ENCODE assay signal across 1 cellular context in genomic region chr20:64038579-64039292, GRCh38.
A peak's percentile ranks its signal among the peaks of the same experiment; 100 is the strongest.
TF ChIP-seq lines count a peak whose summit lies in the region.

No MANE protein-coding gene starts in this region.

TF ChIP-seq in A549, 52 proteins besides CTCF, POLR2A, EP300 and RAD21 (continued from another document):
- TF ChIP-seq RARB (CRISPR knock-in tag; IDR thresholded peaks at IDR 0.05) (no peak), SMC3 (IDR thresholded peaks at IDR 0.05) (peak; percentile 59), HOXA7 (CRISPR knock-in tag; IDR thresholded peaks at IDR 0.05) (no peak), TFCP2L1 (CRISPR knock-in tag; IDR thresholded peaks at IDR 0.05) (no peak), CEBPB (IDR thresholded peaks at IDR 0.05) (no peak), PHF8 (IDR thresholded peaks at IDR 0.05; ENCODE audit: borderline replicate concordance, low read depth) (peak; percentile 66; the same call in 1 of the 2 replicates), MAX (IDR thresholded peaks at IDR 0.05) (peak; percentile 83), HOXB5 (CRISPR knock-in tag; IDR thresholded peaks at IDR 0.05) (0 out of 2 replicates have a peak, but pooled peaks have one; percentile 33), MAZ (IDR thresholded peaks at IDR 0.05; ENCODE audit: borderline replicate concordance, low read depth, low read length) (no peak), KDM1A (IDR thresholded peaks at IDR 0.05; ENCODE audit: low read depth) (no peak), ZC3H11A (IDR thresholded peaks at IDR 0.05) (no peak), HEYL (CRISPR knock-in tag; IDR thresholded peaks at IDR 0.05) (no peak), JUN (IDR thresholded peaks at IDR 0.05) (peak in 1 of 2 experiments; percentile 69; a peak in 2 of 5 replicates), ESRRA (IDR thresholded peaks at IDR 0.05; ENCODE audit: borderline replicate concordance, low read length) (no peak), FOSL2 (IDR thresholded peaks at IDR 0.05) (no peak), FOSL2 (CRISPR knock-in tag; IDR thresholded peaks at IDR 0.05) (no peak), E2F6 (IDR thresholded peaks at IDR 0.05; ENCODE audit: borderline replicate concordance, low read depth) (peak; percentile 84), KDM5A (IDR thresholded peaks at IDR 0.05) (no peak; the same call in 1 of the 2 replicates), RFX5 (IDR thresholded peaks at IDR 0.05) (no peak), TP53 (CRISPR knock-in tag; IDR thresholded peaks at IDR 0.05) (0 out of 2 replicates have a peak, but pooled peaks have one; percentile 10), PBX3 (IDR thresholded peaks at IDR 0.05) (no peak), HES2 (IDR thresholded peaks at IDR 0.05) (no peak), FOXS1 (CRISPR knock-in tag; IDR thresholded peaks at IDR 0.05) (no peak), CBX2 (IDR thresholded peaks at IDR 0.05; ENCODE audit: borderline replicate concordance, low read depth) (no peak), HDAC2 (IDR thresholded peaks at IDR 0.05) (peak; percentile 96), REST (IDR thresholded peaks at IDR 0.05) (no peak), CBX8 (IDR thresholded peaks at IDR 0.05) (no peak), NPAS2 (CRISPR knock-in tag; IDR thresholded peaks at IDR 0.05; ENCODE audit: borderline replicate concordance) (no peak), FOSB (CRISPR knock-in tag; IDR thresholded peaks at IDR 0.05) (no peak), MAFK (IDR thresholded peaks at IDR 0.05; ENCODE audit: partially characterized antibody) (no peak), MYC (IDR thresholded peaks at IDR 0.05; ENCODE audit: borderline replicate concordance, low read length) (no peak), RCOR1 (IDR thresholded peaks at IDR 0.05; ENCODE audit: low read depth, low read length) (no peak), RNF2 (IDR thresholded peaks at IDR 0.05; ENCODE audit: borderline replicate concordance, low read depth) (peak; percentile 81; the same call in 1 of the 2 replicates), CHD4 (IDR thresholded peaks at IDR 0.05; ENCODE audit: borderline replicate concordance) (no peak)
- TF ChIP-seq, protein P1, sequence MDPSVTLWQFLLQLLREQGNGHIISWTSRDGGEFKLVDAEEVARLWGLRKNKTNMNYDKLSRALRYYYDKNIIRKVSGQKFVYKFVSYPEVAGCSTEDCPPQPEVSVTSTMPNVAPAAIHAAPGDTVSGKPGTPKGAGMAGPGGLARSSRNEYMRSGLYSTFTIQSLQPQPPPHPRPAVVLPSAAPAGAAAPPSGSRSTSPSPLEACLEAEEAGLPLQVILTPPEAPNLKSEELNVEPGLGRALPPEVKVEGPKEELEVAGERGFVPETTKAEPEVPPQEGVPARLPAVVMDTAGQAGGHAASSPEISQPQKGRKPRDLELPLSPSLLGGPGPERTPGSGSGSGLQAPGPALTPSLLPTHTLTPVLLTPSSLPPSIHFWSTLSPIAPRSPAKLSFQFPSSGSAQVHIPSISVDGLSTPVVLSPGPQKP (IDR thresholded peaks at IDR 0.05; ENCODE audit: low read depth, low read length): no peak
- TF ChIP-seq, protein P2, sequence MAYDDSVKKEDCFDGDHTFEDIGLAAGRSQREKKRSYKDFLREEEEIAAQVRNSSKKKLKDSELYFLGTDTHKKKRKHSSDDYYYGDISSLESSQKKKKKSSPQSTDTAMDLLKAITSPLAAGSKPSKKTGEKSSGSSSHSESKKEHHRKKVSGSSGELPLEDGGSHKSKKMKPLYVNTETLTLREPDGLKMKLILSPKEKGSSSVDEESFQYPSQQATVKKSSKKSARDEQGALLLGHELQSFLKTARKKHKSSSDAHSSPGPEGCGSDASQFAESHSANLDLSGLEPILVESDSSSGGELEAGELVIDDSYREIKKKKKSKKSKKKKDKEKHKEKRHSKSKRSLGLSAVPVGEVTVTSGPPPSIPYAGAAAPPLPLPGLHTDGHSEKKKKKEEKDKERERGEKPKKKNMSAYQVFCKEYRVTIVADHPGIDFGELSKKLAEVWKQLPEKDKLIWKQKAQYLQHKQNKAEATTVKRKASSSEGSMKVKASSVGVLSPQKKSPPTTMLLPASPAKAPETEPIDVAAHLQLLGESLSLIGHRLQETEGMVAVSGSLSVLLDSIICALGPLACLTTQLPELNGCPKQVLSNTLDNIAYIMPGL (CRISPR knock-in tag; IDR thresholded peaks at IDR 0.05; ENCODE audit: borderline replicate concordance): no peak
- TF ChIP-seq, protein P3, sequence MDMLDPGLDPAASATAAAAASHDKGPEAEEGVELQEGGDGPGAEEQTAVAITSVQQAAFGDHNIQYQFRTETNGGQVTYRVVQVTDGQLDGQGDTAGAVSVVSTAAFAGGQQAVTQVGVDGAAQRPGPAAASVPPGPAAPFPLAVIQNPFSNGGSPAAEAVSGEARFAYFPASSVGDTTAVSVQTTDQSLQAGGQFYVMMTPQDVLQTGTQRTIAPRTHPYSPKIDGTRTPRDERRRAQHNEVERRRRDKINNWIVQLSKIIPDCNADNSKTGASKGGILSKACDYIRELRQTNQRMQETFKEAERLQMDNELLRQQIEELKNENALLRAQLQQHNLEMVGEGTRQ (IDR thresholded peaks at IDR 0.05): no peak
- TF ChIP-seq, protein P4, sequence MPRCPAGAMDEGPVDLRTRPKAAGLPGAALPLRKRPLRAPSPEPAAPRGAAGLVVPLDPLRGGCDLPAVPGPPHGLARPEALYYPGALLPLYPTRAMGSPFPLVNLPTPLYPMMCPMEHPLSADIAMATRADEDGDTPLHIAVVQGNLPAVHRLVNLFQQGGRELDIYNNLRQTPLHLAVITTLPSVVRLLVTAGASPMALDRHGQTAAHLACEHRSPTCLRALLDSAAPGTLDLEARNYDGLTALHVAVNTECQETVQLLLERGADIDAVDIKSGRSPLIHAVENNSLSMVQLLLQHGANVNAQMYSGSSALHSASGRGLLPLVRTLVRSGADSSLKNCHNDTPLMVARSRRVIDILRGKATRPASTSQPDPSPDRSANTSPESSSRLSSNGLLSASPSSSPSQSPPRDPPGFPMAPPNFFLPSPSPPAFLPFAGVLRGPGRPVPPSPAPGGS (IDR thresholded peaks at IDR 0.05): no peak
- TF ChIP-seq, protein P5, sequence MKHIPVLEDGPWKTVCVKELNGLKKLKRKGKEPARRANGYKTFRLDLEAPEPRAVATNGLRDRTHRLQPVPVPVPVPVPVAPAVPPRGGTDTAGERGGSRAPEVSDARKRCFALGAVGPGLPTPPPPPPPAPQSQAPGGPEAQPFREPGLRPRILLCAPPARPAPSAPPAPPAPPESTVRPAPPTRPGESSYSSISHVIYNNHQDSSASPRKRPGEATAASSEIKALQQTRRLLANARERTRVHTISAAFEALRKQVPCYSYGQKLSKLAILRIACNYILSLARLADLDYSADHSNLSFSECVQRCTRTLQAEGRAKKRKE (CRISPR knock-in tag; IDR thresholded peaks at IDR 0.05; ENCODE audit: low read depth): no peak
